In genomic region chr15:77786956-77787355, GRCh38 we compare ENCODE assay signal across 16 cellular contexts.
DNase-seq lines count a peak whose midpoint lies in the region; ATAC-seq and TF ChIP-seq lines count a peak whose summit lies in the region.
"Had no signal": no experiment of that assay in that cellular context is flagged by ENCODE, and none has a peak within 500 bp of the region (broad histone marks: within the 10 kb centered on the region; RNA-seq: fewer than 3 reads in every experiment).

No MANE protein-coding gene starts in this region.

- peaks cover 5% of the 10 kb centered on the region for H3K4me1 ChIP-seq in GM23338 (ENCODE audit: insufficient read depth)
- peaks cover 14% of the 10 kb centered on the region for H3K4me1 ChIP-seq in neural progenitor cell

- H3K4me3 Mint-ChIP-seq in GM23338 (no peak overlapping the region), neural progenitor cell (no peak overlapping the region)
- H3K4me3 Mint-ChIP-seq: CD4-positive, alpha-beta T cell had no signal

- peaks cover 20% of the 10 kb centered on the region for H3K4me1 Mint-ChIP-seq in GM23338
- H3K4me1 Mint-ChIP-seq in neural progenitor cell: peaks cover 8% of the 10 kb centered on the region

- H3K9me2 ChIP-seq in GM23338 (ENCODE audit: insufficient read depth): no peaks in the 10 kb centered on the region

- H3K9me3 ChIP-seq in neural progenitor cell (ENCODE audit: low read depth): no peaks in the 10 kb centered on the region
- H3K9me3 ChIP-seq: HAP-1 had no signal

- H3K36me3 Mint-ChIP-seq in GM23338 (ENCODE audit: low read depth) (no peaks in the 10 kb centered on the region), neural progenitor cell (no peaks in the 10 kb centered on the region)

- H3F3A ChIP-seq in GM23338 (replicated peaks; ENCODE audit: low read depth): no peaks in the 10 kb centered on the region
- H3F3A ChIP-seq in neural progenitor cell (ENCODE audit: low read depth): peaks cover 15% of the 10 kb centered on the region

- H4K20me1 ChIP-seq in GM23338 (replicated peaks; ENCODE audit: insufficient read depth): no peaks in the 10 kb centered on the region
- H4K20me1 ChIP-seq in neural progenitor cell (ENCODE audit: low read depth): no peaks in the 10 kb centered on the region

- H3K79me2 ChIP-seq in GM23338 (replicated peaks; ENCODE audit: insufficient read depth): no peaks in the 10 kb centered on the region
- H3K79me2 ChIP-seq in neural progenitor cell (ENCODE audit: low read depth): no peaks in the 10 kb centered on the region

- H3K27ac ChIP-seq in GM23338 (ENCODE audit: low read depth) (no peak overlapping the region), neural progenitor cell (no peak overlapping the region), dorsolateral prefrontal cortex (peak overlapping the region in 24 of 59 donors; percentile 3 to 67 (median 30))
- H3K27ac ChIP-seq: C4-2B had no signal

- no peak overlapping the region for H3K4me3 ChIP-seq in GM23338
- no peak overlapping the region for H3K4me3 ChIP-seq in neural progenitor cell
- no peak overlapping the region for H3K4me3 ChIP-seq in dorsolateral prefrontal cortex
- H3K4me3 ChIP-seq: GM12878, HAP-1, K562 had no signal

- intact Hi-C loops in dorsolateral prefrontal cortex (cut with DNase I): no loop called here

- H3K27me3 ChIP-seq in GM23338 (ENCODE audit: insufficient read depth): no peaks in the 10 kb centered on the region
- no peaks in the 10 kb centered on the region for H3K27me3 ChIP-seq in neural progenitor cell
- H3K27me3 ChIP-seq in dorsolateral prefrontal cortex: no peaks in the 10 kb centered on the region

- no peak overlapping the region for H2AFZ ChIP-seq in GM23338
- no peak overlapping the region for H2AFZ ChIP-seq in neural progenitor cell (replicated peaks)

- TF ChIP-seq CTCF in GM23338 (conservative IDR thresholded peaks at IDR 0.05; ENCODE audit: low read depth in 2 of 2) (no peak), neural progenitor cell (IDR thresholded peaks at IDR 0.05) (no peak), dorsolateral prefrontal cortex (IDR thresholded peaks at IDR 0.05 in 54 of 56, conservative IDR thresholded peaks at IDR 0.05 in 2 of 56; ENCODE audit: low read depth in 1 of 56, partially characterized antibody in 56 of 56) (no peak)

- ATAC-seq in GM23338 (peak; percentile 7; the same call in 1 of the 3 replicates), HG03565 (IDR thresholded peaks at IDR 0.05; ENCODE audit: unreplicated experiment) (no peak)
- ATAC-seq: GM12878, K562 had no signal

- H3K27me3 Mint-ChIP-seq in GM23338 (ENCODE audit: insufficient read depth, low read depth, poor library complexity): peaks cover 4% of the 10 kb centered on the region
- peaks cover 23% of the 10 kb centered on the region for H3K27me3 Mint-ChIP-seq in neural progenitor cell (ENCODE audit: insufficient read depth, low read depth)

- no peak overlapping the region for H3K9ac ChIP-seq in neural progenitor cell

- H3K36me3 ChIP-seq in GM23338 (ENCODE audit: insufficient read depth): no peaks in the 10 kb centered on the region
- H3K36me3 ChIP-seq in neural progenitor cell: no peaks in the 10 kb centered on the region
- H3K36me3 ChIP-seq: HAP-1 had no signal

- H3K9me3 Mint-ChIP-seq in GM23338 (no peaks in the 10 kb centered on the region), neural progenitor cell (no peaks in the 10 kb centered on the region)
- H3K9me3 Mint-ChIP-seq: CD4-positive, alpha-beta T cell had no signal

- H3K27ac Mint-ChIP-seq in GM23338: no peak overlapping the region
- no peak overlapping the region for H3K27ac Mint-ChIP-seq in neural progenitor cell
- H3K27ac Mint-ChIP-seq: CD4-positive, alpha-beta T cell had no signal

- DNase-seq in COR-L47 (lab: John Stamatoyannopoulos, UW) (peak; percentile 74), GM23338 (ENCODE audit: low spot score) (no peak), NCI-H69 (lab: John Stamatoyannopoulos, UW) (peak; percentile 27), neural progenitor cell (ENCODE audit: low spot score) (peak; percentile 20), dorsolateral prefrontal cortex (no peak), Ammon's horn (ENCODE audit: low spot score) (no peak)
- no peak for DNase-seq in stimulated activated CD8-positive, alpha-beta memory T cell treated with anti-CD3 and anti-CD28 coated beads, Interleukin-4, amount 100 ng/mL, for 48 hours
- DNase-seq: ACHN; CD4-positive, alpha-beta T cell; DMS153; IMR-90 had no signal

- no peak overlapping the region for H3K4me2 ChIP-seq in GM23338
- H3K4me2 ChIP-seq in neural progenitor cell: no peak overlapping the region

TF ChIP-seq in GM23338, 12 proteins besides CTCF, POLR2A, EP300 and RAD21:
- no peak for TF ChIP-seq EZH2 (IDR thresholded peaks at IDR 0.05; ENCODE audit: low read depth, unreplicated experiment)
- no peak for TF ChIP-seq EZH2phosphoT487 (IDR thresholded peaks at IDR 0.05; ENCODE audit: unreplicated experiment)
- TF ChIP-seq POLR2AphosphoS5 (IDR thresholded peaks at IDR 0.05; ENCODE audit: low read depth): no peak
- TF ChIP-seq JUNB (IDR thresholded peaks at IDR 0.05; ENCODE audit: unreplicated experiment): no peak
- TF ChIP-seq NANOG (IDR thresholded peaks at IDR 0.05; ENCODE audit: borderline replicate concordance): no peak

Comparison
In these comparisons a context has a peak if more than half of its experiments do, and no peak if none do; other contexts are left out.
1. DNase-seq: peak in COR-L47 (single experiment), NCI-H69 (single experiment) and neural progenitor cell (single experiment); none in GM23338 (single experiment), dorsolateral prefrontal cortex (0 of 10), stimulated activated CD8-positive, alpha-beta memory T cell treated with anti-CD3 and anti-CD28 coated beads, Interleukin-4, amount 100 ng/mL, for 48 hours (single experiment) and Ammon's horn (single experiment).